ENCODE assay signal across 1 cellular context in genomic region chr22:20503816-20504215, GRCh38.
TF ChIP-seq lines count a peak whose summit lies in the region.

No MANE protein-coding gene starts in this region.

TF ChIP-seq in SK-N-SH treated with all-trans-retinoic acid at 6 μM for 48 hours, 23 proteins besides CTCF, POLR2A, EP300 and RAD21:
- TF ChIP-seq ESRRG (CRISPR knock-in tag; IDR thresholded peaks at IDR 0.05) (no peak), ZNF565 (CRISPR knock-in tag; conservative IDR thresholded peaks at IDR 0.05; ENCODE audit: low read depth) (no peak), GLIS3 (CRISPR knock-in tag; IDR thresholded peaks at IDR 0.05) (no peak), TCF4 (CRISPR knock-in tag; IDR thresholded peaks at IDR 0.05; ENCODE audit: borderline replicate concordance) (no peak), ZNF70 (CRISPR knock-in tag; IDR thresholded peaks at IDR 0.05) (no peak), CSDC2 (CRISPR knock-in tag; IDR thresholded peaks at IDR 0.05) (no peak), POU6F1 (CRISPR knock-in tag; IDR thresholded peaks at IDR 0.05; ENCODE audit: borderline replicate concordance, low read depth) (no peak), BACH2 (CRISPR knock-in tag; IDR thresholded peaks at IDR 0.05; ENCODE audit: borderline replicate concordance) (no peak), RARB (CRISPR knock-in tag; IDR thresholded peaks at IDR 0.05) (no peak)
